16 cellular contexts compared by ENCODE assay signal in the genomic region with DNA sequence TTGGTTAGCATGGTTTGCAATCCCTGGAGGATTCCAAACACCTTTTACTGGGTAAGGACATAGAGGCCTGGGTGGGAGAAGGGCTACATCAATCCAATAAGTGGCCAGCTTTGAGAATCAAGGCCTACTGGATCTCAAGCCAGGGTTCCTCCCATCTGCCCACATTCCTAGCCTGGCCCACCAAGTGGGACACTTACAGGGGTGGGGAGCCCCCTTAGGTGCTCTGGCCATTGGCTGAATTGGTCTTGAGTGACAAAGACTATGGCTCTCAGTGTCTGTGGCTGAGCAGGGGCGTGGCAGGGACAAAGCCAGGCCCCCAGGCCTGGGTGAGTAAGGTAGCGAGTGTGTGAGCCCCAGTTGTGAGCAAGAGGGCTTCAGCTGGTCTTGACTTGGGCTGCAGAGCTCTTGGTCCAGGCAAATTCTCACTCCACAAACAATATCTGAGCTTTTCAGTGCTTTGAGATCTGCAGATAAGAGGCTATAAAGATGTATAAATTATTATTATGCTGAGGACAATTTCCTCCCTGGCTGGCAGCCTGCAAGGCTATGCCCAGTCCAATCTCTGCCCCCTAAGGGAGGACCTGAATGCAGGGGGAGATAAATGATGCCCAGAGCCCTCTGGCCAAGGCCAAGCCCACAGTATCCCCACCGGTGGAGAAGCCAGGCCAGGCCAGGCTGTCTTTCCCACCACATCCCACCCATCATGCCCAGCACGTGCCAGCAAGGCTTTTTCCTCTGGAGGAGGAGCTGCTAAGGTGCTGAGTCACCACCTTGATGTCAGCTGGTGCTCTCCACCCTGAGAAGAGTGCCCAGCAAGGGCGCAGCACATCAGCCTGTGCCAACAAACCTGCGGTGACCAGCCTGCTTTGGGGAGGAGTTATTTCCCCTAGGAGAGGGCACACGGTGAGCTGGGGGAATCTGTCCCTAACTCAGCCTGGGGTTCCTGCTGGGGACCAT.
DNase-seq lines count a peak whose midpoint lies in the region; ATAC-seq, FAIRE-seq and TF ChIP-seq lines count a peak whose summit lies in the region.
"Had no signal": no experiment of that assay in that cellular context is flagged by ENCODE, and none has a peak within 500 bp of the region (broad histone marks: within the 10 kb centered on the region; RNA-seq: fewer than 3 reads in every experiment).

No MANE protein-coding gene starts in this region.

- H4K20me1 ChIP-seq in KMS-11 (ENCODE audit: insufficient read depth) (no peaks in the 10 kb centered on the region), endothelial cell of umbilical vein (replicated peaks; ENCODE audit: control insufficient read depth, extremely low read depth, insufficient read depth, low read length) (no peaks in the 10 kb centered on the region)

- H3K4me2 ChIP-seq in KMS-11 (no peak overlapping the region; the same call in 1 of the 2 replicates), endothelial cell of umbilical vein (ENCODE audit: insufficient read depth, low read length) (no peak overlapping the region)

- no peaks in the 10 kb centered on the region for H3K9me3 ChIP-seq in endothelial cell of umbilical vein (replicated peaks; ENCODE audit: control insufficient read depth, insufficient read depth, low read length)

- H2AFZ ChIP-seq in KMS-11 (ENCODE audit: low read depth) (no peak overlapping the region), endothelial cell of umbilical vein (ENCODE audit: low read depth, low read length) (no peak overlapping the region)

- peak overlapping the region; percentile 16; the same call in 1 of the 2 replicates for H3K27ac ChIP-seq in KMS-11
- no peak overlapping the region for H3K27ac ChIP-seq in endothelial cell of umbilical vein (ENCODE audit: insufficient read depth, low read depth, low read length)
- H3K27ac ChIP-seq: HL-60 had no signal

- H3K27me3 ChIP-seq in KMS-11 (ENCODE audit: insufficient read depth, low read depth) (no peaks in the 10 kb centered on the region), endothelial cell of umbilical vein (ENCODE audit: control insufficient read depth in 2 of 2, insufficient read depth in 2 of 2, low read length in 2 of 2) (no peaks in the 10 kb centered on the region)

- no peaks in the 10 kb centered on the region for H3K27me3 Mint-ChIP-seq in activated CD4-positive, alpha-beta T cell treated with anti-CD3 and anti-CD28 coated beads for 36 hours
- no peaks in the 10 kb centered on the region for H3K27me3 Mint-ChIP-seq in T-helper 2 cell treated with Interferon-gamma antibody and Interleukin-4, amounts not matched to agents 5 μg/mL and 100 μg/mL, for 36 hours (ENCODE audit: low read depth)

- intact Hi-C loops in activated CD4-positive, alpha-beta T cell treated with anti-CD3 and anti-CD28 coated beads for 36 hours (cut with DNase I, micrococcal nuclease): loop anchor here in 1 of 2 experiments (10.0 kb wide), 1 partner anchor 458 kb away; the partner anchor contains the start of gene PDCD4
- intact Hi-C loops in endothelial cell of umbilical vein (cut with micrococcal nuclease): no loop called here

- no peak for ATAC-seq in activated CD4-positive, alpha-beta T cell treated with anti-CD3 and anti-CD28 coated beads for 36 hours
- no peak for ATAC-seq in stimulated activated effector memory CD8-positive, alpha-beta T cell treated with anti-CD3 and anti-CD28 coated beads, Interleukin-12 subunit alpha, Interleukin-12 subunit beta, amount 100 ng/mL, for 72 hours
- no peak for ATAC-seq in HG02840 (IDR thresholded peaks at IDR 0.05; ENCODE audit: low FRiP score, unreplicated experiment)
- ATAC-seq: GM12878, Panc1 had no signal

- no peak for FAIRE-seq in endothelial cell of umbilical vein (lab: Jason Lieb, UNC)
- FAIRE-seq: GM12878 had no signal

- POLR2A ChIA-PET in activated CD4-positive, alpha-beta T cell treated with anti-CD3 and anti-CD28 coated beads for 36 hours (lab: Charles Lee): no interaction called here
- POLR2A ChIA-PET in endothelial cell of umbilical vein (lab: Charles Lee): no interaction called here

- dilution Hi-C loops in endothelial cell of umbilical vein (cut with MboI; ENCODE audit: extremely low pct_ligation_motif_present, low sequenced_read_pairs): no loop called here

- H3K4me1 Mint-ChIP-seq in activated CD4-positive, alpha-beta T cell treated with anti-CD3 and anti-CD28 coated beads for 36 hours: peaks cover 84% of the 10 kb centered on the region
- peaks cover 93% of the 10 kb centered on the region for H3K4me1 Mint-ChIP-seq in stimulated activated effector memory CD8-positive, alpha-beta T cell treated with anti-CD3 and anti-CD28 coated beads, Interleukin-12 subunit alpha, Interleukin-12 subunit beta, amount 100 ng/mL, for 72 hours
- peaks cover 69% of the 10 kb centered on the region for H3K4me1 Mint-ChIP-seq in T-helper 2 cell treated with Interferon-gamma antibody and Interleukin-4, amounts not matched to agents 5 μg/mL and 100 μg/mL, for 36 hours (ENCODE audit: low read depth)

- no peak overlapping the region for H3K9ac ChIP-seq in KMS-11
- no peak overlapping the region for H3K9ac ChIP-seq in endothelial cell of umbilical vein (replicated peaks; ENCODE audit: extremely low read depth, insufficient read depth, low read length)

- H3K79me2 ChIP-seq in KMS-11 (ENCODE audit: insufficient read depth, low read depth): no peaks in the 10 kb centered on the region
- no peaks in the 10 kb centered on the region for H3K79me2 ChIP-seq in endothelial cell of umbilical vein (ENCODE audit: control insufficient read depth, insufficient read depth, low read length)

- H3K4me1 ChIP-seq in KMS-11 (ENCODE audit: low read depth, poor library complexity, severe bottlenecking): peaks cover 91% of the 10 kb centered on the region
- H3K4me1 ChIP-seq in endothelial cell of umbilical vein (ENCODE audit: control insufficient read depth, extremely low read depth, insufficient read depth, low read length): peaks cover 29% of the 10 kb centered on the region

- H3K4me3 ChIP-seq in KMS-11 (IDR thresholded peaks at IDR 0.05; ENCODE audit: insufficient read depth, low read depth, low read length) (no peak overlapping the region), endothelial cell of umbilical vein (replicated peaks in 1 of 3; ENCODE audit: insufficient read depth in 1 of 3, low read depth in 1 of 3, low read length in 3 of 3) (no peak overlapping the region)
- H3K4me3 ChIP-seq: GM12878 had no signal

- peak; percentile 32 for DNase-seq in activated CD4-positive, alpha-beta T cell treated with anti-CD3 and anti-CD28 coated beads for 36 hours
- DNase-seq in activated CD4-positive, alpha-beta T cell treated with anti-CD3 and anti-CD28 coated beads for 1 hour: no peak
- DNase-seq in endothelial cell of umbilical vein (ENCODE audit: low read depth, low spot score) (no peak), NCI-H128 (lab: John Stamatoyannopoulos, UW; ENCODE audit: unreplicated experiment) (no peak)
- DNase-seq in stimulated activated effector memory CD8-positive, alpha-beta T cell treated with anti-CD3 and anti-CD28 coated beads, Interleukin-12 subunit alpha, Interleukin-12 subunit beta, amount 100 ng/mL, for 72 hours (ENCODE audit: low spot score in 2 of 2): no peak
- no peak for DNase-seq in T-helper 2 cell treated with Interferon-gamma antibody and Interleukin-4, amounts not matched to agents 5 μg/mL and 100 μg/mL, for 36 hours (ENCODE audit: low spot score)
- DNase-seq: activated naive CD8-positive, alpha-beta T cell treated with anti-CD3 and anti-CD28 coated beads for 36 hours; central memory CD4-positive, alpha-beta T cell; DMS79 treated with DMSO at 0.1 percent for 48 hours; NCI-H345; occipital lobe had no signal

- TF ChIP-seq CTCF in KMS-11 (conservative IDR thresholded peaks at IDR 0.05; ENCODE audit: low read depth, low read length): no peak
- TF ChIP-seq CTCF in endothelial cell of umbilical vein (IDR thresholded peaks at IDR 0.05; ENCODE audit: extremely low read depth in 1 of 2, insufficient read depth in 1 of 2, low read depth in 1 of 2, low read length in 2 of 2): no peak

- H3K4me3 Mint-ChIP-seq in activated CD4-positive, alpha-beta T cell treated with anti-CD3 and anti-CD28 coated beads for 36 hours: no peak overlapping the region
- H3K4me3 Mint-ChIP-seq in stimulated activated effector memory CD8-positive, alpha-beta T cell treated with anti-CD3 and anti-CD28 coated beads, Interleukin-12 subunit alpha, Interleukin-12 subunit beta, amount 100 ng/mL, for 72 hours: peak overlapping the region; percentile 9
- H3K4me3 Mint-ChIP-seq in T-helper 2 cell treated with Interferon-gamma antibody and Interleukin-4, amounts not matched to agents 5 μg/mL and 100 μg/mL, for 36 hours: no peak overlapping the region
- H3K4me3 Mint-ChIP-seq: activated naive CD8-positive, alpha-beta T cell treated with anti-CD3 and anti-CD28 coated beads for 36 hours had no signal

- H3K36me3 Mint-ChIP-seq in activated CD4-positive, alpha-beta T cell treated with anti-CD3 and anti-CD28 coated beads for 36 hours (ENCODE audit: low read depth): no peaks in the 10 kb centered on the region
- H3K36me3 Mint-ChIP-seq in stimulated activated effector memory CD8-positive, alpha-beta T cell treated with anti-CD3 and anti-CD28 coated beads, Interleukin-12 subunit alpha, Interleukin-12 subunit beta, amount 100 ng/mL, for 72 hours: peaks cover 24% of the 10 kb centered on the region
- H3K36me3 Mint-ChIP-seq in T-helper 2 cell treated with Interferon-gamma antibody and Interleukin-4, amounts not matched to agents 5 μg/mL and 100 μg/mL, for 36 hours (ENCODE audit: low read depth): no peaks in the 10 kb centered on the region
- H3K36me3 Mint-ChIP-seq: activated naive CD8-positive, alpha-beta T cell treated with anti-CD3 and anti-CD28 coated beads for 36 hours had no signal

- no peak overlapping the region for H3K27ac Mint-ChIP-seq in activated CD4-positive, alpha-beta T cell treated with anti-CD3 and anti-CD28 coated beads for 36 hours
- peak overlapping the region; percentile 38 for H3K27ac Mint-ChIP-seq in stimulated activated effector memory CD8-positive, alpha-beta T cell treated with anti-CD3 and anti-CD28 coated beads, Interleukin-12 subunit alpha, Interleukin-12 subunit beta, amount 100 ng/mL, for 72 hours
- H3K27ac Mint-ChIP-seq in T-helper 2 cell treated with Interferon-gamma antibody and Interleukin-4, amounts not matched to agents 5 μg/mL and 100 μg/mL, for 36 hours: no peak overlapping the region
- H3K27ac Mint-ChIP-seq: activated naive CD8-positive, alpha-beta T cell treated with anti-CD3 and anti-CD28 coated beads for 36 hours had no signal

- TF ChIP-seq POLR2A in endothelial cell of umbilical vein (IDR thresholded peaks at IDR 0.05; ENCODE audit: low read depth, low read length): no peak

- H3K9me1 ChIP-seq in endothelial cell of umbilical vein (replicated peaks; ENCODE audit: control insufficient read depth, extremely low read depth, insufficient read depth, low read length): no peaks in the 10 kb centered on the region

- no peaks in the 10 kb centered on the region for H3K9me3 Mint-ChIP-seq in activated CD4-positive, alpha-beta T cell treated with anti-CD3 and anti-CD28 coated beads for 36 hours (ENCODE audit: low read depth)
- no peaks in the 10 kb centered on the region for H3K9me3 Mint-ChIP-seq in stimulated activated effector memory CD8-positive, alpha-beta T cell treated with anti-CD3 and anti-CD28 coated beads, Interleukin-12 subunit alpha, Interleukin-12 subunit beta, amount 100 ng/mL, for 72 hours
- no peaks in the 10 kb centered on the region for H3K9me3 Mint-ChIP-seq in T-helper 2 cell treated with Interferon-gamma antibody and Interleukin-4, amounts not matched to agents 5 μg/mL and 100 μg/mL, for 36 hours

- BruUV-seq in endothelial cell of umbilical vein (replicated peaks; lab: Mats Ljungman, UMichigan): no TSS peak

- CTCF ChIA-PET in activated CD4-positive, alpha-beta T cell treated with anti-CD3 and anti-CD28 coated beads for 36 hours (lab: Charles Lee): interaction anchor here (0.6 to 4.4 kb wide), 5 partner anchors 10 to 441 kb away, joined by 3 to 28 read pairs (median 6); no protein-coding TSS in a partner anchor
- CTCF ChIA-PET in endothelial cell of umbilical vein (lab: Charles Lee): interaction anchor here (0.7 to 3.6 kb wide), 4 partner anchors 17 to 130 kb away, joined by 3 to 12 read pairs (median 4); no protein-coding TSS in a partner anchor

- H3K36me3 ChIP-seq in KMS-11 (ENCODE audit: insufficient read depth): no peaks in the 10 kb centered on the region
- H3K36me3 ChIP-seq in endothelial cell of umbilical vein (ENCODE audit: control insufficient read depth in 2 of 2, extremely low read depth in 1 of 2, insufficient read depth in 2 of 2, low read length in 2 of 2): no peaks in the 10 kb centered on the region
